8 cellular contexts compared by ENCODE assay signal in genomic region chr3:4493931-4494806, GRCh38. TPM values are rescaled to one million over a fixed set of nuclear protein-coding genes. Genes with fewer than 3 reads are reported as not detected.
DNase-seq lines count a peak whose midpoint lies in the region; ATAC-seq and TF ChIP-seq lines count a peak whose summit lies in the region.

No MANE protein-coding gene starts in this region.

- peak; percentile 31 for DNase-seq in AG08396 (ENCODE audit: low spot score)
- DNase-seq in HCT116 (ENCODE audit: low read depth, low spot score): no peak
- peak; percentile 16 for DNase-seq in activated CD4-positive, alpha-beta T cell treated with anti-CD3 and anti-CD28 coated beads, Interleukin-2, amount 10 ng/mL, durations not matched to agents 7 days and 5 days
- no peak for DNase-seq in esophagus squamous epithelium (lab: John Stamatoyannopoulos, UW)
- DNase-seq in NK-92 treated with Interleukin-12 subunit alpha and Interleukin-12 subunit beta, amount 100 ng/mL, for 24 hours (lab: John Stamatoyannopoulos, UW): no peak

- H3K36me3 Mint-ChIP-seq in activated CD4-positive, alpha-beta T cell treated with anti-CD3 and anti-CD28 coated beads, Interleukin-2, amount 10 ng/mL, durations not matched to agents 7 days and 5 days (ENCODE audit: low read depth): peaks cover 19% of the 10 kb centered on the region
- H3K36me3 Mint-ChIP-seq in nephron (ENCODE audit: low read depth): peaks cover 20% of the 10 kb centered on the region

- no peaks in the 10 kb centered on the region for H3K9me3 Mint-ChIP-seq in activated CD4-positive, alpha-beta T cell treated with anti-CD3 and anti-CD28 coated beads, Interleukin-2, amount 10 ng/mL, durations not matched to agents 7 days and 5 days
- H3K9me3 Mint-ChIP-seq in nephron: no peaks in the 10 kb centered on the region

- peak overlapping the region; percentile 93 for H3K27ac Mint-ChIP-seq in activated CD4-positive, alpha-beta T cell treated with anti-CD3 and anti-CD28 coated beads, Interleukin-2, amount 10 ng/mL, durations not matched to agents 7 days and 5 days
- H3K27ac Mint-ChIP-seq in nephron: peak overlapping the region; percentile 51 to 89 (median 74)

- TSS peak; percentile 49 for BruUV-seq in HCT116 (replicated peaks; lab: Mats Ljungman, UMichigan)

- WGBS in esophagus squamous epithelium, 2 donors: 7 to 11% methylated on average over 24 to 25 of the region's 28 CpGs

- POLR2A ChIA-PET in HCT116 (lab: Charles Lee): interaction anchor here (0.9 to 2.4 kb wide), 6 partner anchors 11 to 32 kb away, joined by 3 to 13 read pairs (median 10); partner anchors contain the start of gene SUMF1
- POLR2A ChIA-PET in activated CD4-positive, alpha-beta T cell treated with anti-CD3 and anti-CD28 coated beads, Interleukin-2, amount 10 ng/mL, durations not matched to agents 7 days and 5 days (lab: Charles Lee): interaction anchor here (0.7 to 1.1 kb wide), 2 partner anchors 25 to 28 kb away, joined by 4 read pairs; no protein-coding TSS in a partner anchor

- no peaks in the 10 kb centered on the region for H3K36me3 ChIP-seq in HCT116 (ENCODE audit: control insufficient read depth in 1 of 2, insufficient read depth in 2 of 2, low read length in 2 of 2)
- no peaks in the 10 kb centered on the region for H3K36me3 ChIP-seq in esophagus squamous epithelium

- H3K9me2 ChIP-seq in HCT116 (ENCODE audit: insufficient read depth): no peaks in the 10 kb centered on the region

- CTCF ChIA-PET in HCT116 (lab: Charles Lee): no interaction called here
- CTCF ChIA-PET in activated CD4-positive, alpha-beta T cell treated with anti-CD3 and anti-CD28 coated beads, Interleukin-2, amount 10 ng/mL, durations not matched to agents 7 days and 5 days (lab: Charles Lee): interaction anchor here (0.5 to 2.8 kb wide), 10 partner anchors 9 to 143 kb away, joined by 3 to 17 read pairs (median 4); no protein-coding TSS in a partner anchor

- peaks cover 40% of the 10 kb centered on the region for H3K4me1 Mint-ChIP-seq in activated CD4-positive, alpha-beta T cell treated with anti-CD3 and anti-CD28 coated beads, Interleukin-2, amount 10 ng/mL, durations not matched to agents 7 days and 5 days
- peaks cover 34% of the 10 kb centered on the region for H3K4me1 Mint-ChIP-seq in nephron

- H2AFZ ChIP-seq in HCT116 (ENCODE audit: low read depth, low read length, poor library complexity, severe bottlenecking): peak overlapping the region; percentile 98

- H3K4me3 ChIP-seq in HCT116 (replicated peaks in 1 of 2; ENCODE audit: low read depth in 1 of 2, low read length in 2 of 2) (peak overlapping the region; percentile 58 to 61), esophagus squamous epithelium (peak overlapping the region; percentile 45 to 86 (median 76))

- TF ChIP-seq POLR2A in HCT116 (IDR thresholded peaks at IDR 0.05; ENCODE audit: borderline replicate concordance, extremely low read depth, insufficient read depth, insufficient read length) (no peak), esophagus squamous epithelium (IDR thresholded peaks at IDR 0.05) (no peak)

- H3K27me3 Mint-ChIP-seq in activated CD4-positive, alpha-beta T cell treated with anti-CD3 and anti-CD28 coated beads, Interleukin-2, amount 10 ng/mL, durations not matched to agents 7 days and 5 days: peaks cover 22% of the 10 kb centered on the region
- H3K27me3 Mint-ChIP-seq in nephron (ENCODE audit: low read depth): peaks cover 14% of the 10 kb centered on the region

- intact Hi-C loops in HCT116 (cut with micrococcal nuclease): loop anchor here (2.0 kb wide), 1 partner anchor 27 kb away; the partner anchor contains the start of gene SUMF1
- intact Hi-C loops in esophagus squamous epithelium (cut with DNase I): loop anchor here (10.0 kb wide), 1 partner anchor 141 kb away; no protein-coding TSS in a partner anchor

- H4K20me1 ChIP-seq in HCT116 (ENCODE audit: insufficient read depth): no peaks in the 10 kb centered on the region

- no peak for TF ChIP-seq RAD21 in HCT116 (IDR thresholded peaks at IDR 0.05; ENCODE audit: low read depth)

- no peaks in the 10 kb centered on the region for H3K9me3 ChIP-seq in HCT116 (ENCODE audit: control insufficient read depth in 1 of 2, insufficient read depth in 1 of 2, low read depth in 1 of 2, low read length in 2 of 2)
- no peaks in the 10 kb centered on the region for H3K9me3 ChIP-seq in esophagus squamous epithelium

- H3K4me3 Mint-ChIP-seq in activated CD4-positive, alpha-beta T cell treated with anti-CD3 and anti-CD28 coated beads, Interleukin-2, amount 10 ng/mL, durations not matched to agents 7 days and 5 days: peak overlapping the region; percentile 91
- H3K4me3 Mint-ChIP-seq in nephron: peak overlapping the region; percentile 93 to 96 (median 95)

- H3K9ac ChIP-seq in HCT116 (ENCODE audit: low read length): peak overlapping the region; percentile 18

- H3K4me2 ChIP-seq in HCT116 (ENCODE audit: low read length): peak overlapping the region; percentile 91

- ATAC-seq in HCT116 (no peak), HG02884 (IDR thresholded peaks at IDR 0.05; ENCODE audit: unreplicated experiment) (no peak), HG03095 (IDR thresholded peaks at IDR 0.05; ENCODE audit: unreplicated experiment) (no peak)

- H3K27me3 ChIP-seq in HCT116 (ENCODE audit: insufficient read depth, low read length) (peaks cover 36% of the 10 kb centered on the region), esophagus squamous epithelium (peaks cover 0 to 13% (median 0%) of the 10 kb centered on the region in 4 donors)

- no peak for TF ChIP-seq CTCF in HCT116 (IDR thresholded peaks at IDR 0.05 in 2 of 3, conservative IDR thresholded peaks at IDR 0.05 in 1 of 3; ENCODE audit: borderline replicate concordance in 1 of 3, insufficient read depth in 1 of 3, low read depth in 2 of 3, low read length in 2 of 3)
- no peak for TF ChIP-seq CTCF in esophagus squamous epithelium (IDR thresholded peaks at IDR 0.05)
- no peak for TF ChIP-seq CTCF in nephron (IDR thresholded peaks at IDR 0.05; ENCODE audit: unreplicated experiment in 3 of 3)

- no peak overlapping the region for H3K27ac ChIP-seq in HCT116 (ENCODE audit: low read depth, low read length)
- H3K27ac ChIP-seq in esophagus squamous epithelium: peak overlapping the region; percentile 23 to 92 (median 78)

- RAD21 ChIA-PET in HCT116 (lab: Charles Lee; ENCODE audit: low non-redundant PET in 1 of 2, low total read pairs in 2 of 2, uncharacterized antibody in 2 of 2, unreplicated experiment in 2 of 2): no interaction called here

- H3K4me1 ChIP-seq in HCT116 (ENCODE audit: control insufficient read depth in 1 of 2, insufficient read depth in 2 of 2, low read length in 2 of 2): peaks cover 2 to 19% of the 10 kb centered on the region in 2 experiments; a peak in 2 of 4 replicates
- H3K4me1 ChIP-seq in esophagus squamous epithelium: peaks cover 11 to 55% (median 13%) of the 10 kb centered on the region in 3 donors

- H3K79me2 ChIP-seq in HCT116 (ENCODE audit: insufficient read depth, low read length): no peaks in the 10 kb centered on the region

TF ChIP-seq in HCT116, 20 proteins besides CTCF, POLR2A, EP300 and RAD21:
- no peak for TF ChIP-seq EZH2 (IDR thresholded peaks at IDR 0.05)
- TF ChIP-seq YY1 (IDR thresholded peaks at IDR 0.05; ENCODE audit: extremely low read depth, insufficient replicate concordance, low read depth, low read length): no peak
- no peak for TF ChIP-seq MAX (IDR thresholded peaks at IDR 0.05)
- no peak for TF ChIP-seq CEBPB (IDR thresholded peaks at IDR 0.05; ENCODE audit: low read depth)
- no peak for TF ChIP-seq JUND (IDR thresholded peaks at IDR 0.05)
- no peak for TF ChIP-seq CBX3 (IDR thresholded peaks at IDR 0.05; ENCODE audit: low read depth)
- TF ChIP-seq EZH2phosphoT487 (IDR thresholded peaks at IDR 0.05; ENCODE audit: borderline replicate concordance): no peak
- TF ChIP-seq ELF1 (IDR thresholded peaks at IDR 0.05; ENCODE audit: borderline replicate concordance, low read depth): no peak
- TF ChIP-seq SIN3A (IDR thresholded peaks at IDR 0.05; ENCODE audit: low read depth): no peak
- no peak for TF ChIP-seq ATF3 (IDR thresholded peaks at IDR 0.05)

RNA-seq across cellular contexts. Expression of gene ITPR1, which starts 1.0 kb away (rescaled TPM):
- total RNA-seq in HCT116 (2021; ENCODE audit: unreplicated experiment): 9.2 TPM
- 2.9 and 3.0 TPM in 2 replicates for polyA plus RNA-seq in HCT116 (2012)
- total RNA-seq in activated CD4-positive, alpha-beta T cell treated with anti-CD3 and anti-CD28 coated beads, Interleukin-2, amount 10 ng/mL, durations not matched to agents 7 days and 5 days: 10 to 100 TPM; 42.3 to 44.7 TPM
- total RNA-seq in esophagus squamous epithelium: 10 to 100 TPM; 12.1 to 68.7 (median 25.6) TPM

RNA-seq across cellular contexts. Expression of gene SUMF1, which starts 27.1 kb away (rescaled TPM):
- total RNA-seq in HCT116 (2021; ENCODE audit: unreplicated experiment) (26.6 TPM), esophagus squamous epithelium (10 to 100 TPM; 29.1 to 65.9 (median 48.0) TPM)
- polyA plus RNA-seq in HCT116 (2012): 14.3 and 17.1 TPM in 2 replicates
- total RNA-seq in activated CD4-positive, alpha-beta T cell treated with anti-CD3 and anti-CD28 coated beads, Interleukin-2, amount 10 ng/mL, durations not matched to agents 7 days and 5 days: 1 to 10 TPM; 6.2 to 9.0 TPM

Comparison
In these comparisons a context has a peak if more than half of its experiments do, and no peak if none do; other contexts are left out.
1. DNase-seq: peak in AG08396 (single experiment) and activated CD4-positive, alpha-beta T cell treated with anti-CD3 and anti-CD28 coated beads, Interleukin-2, amount 10 ng/mL, durations not matched to agents 7 days and 5 days (single experiment); none in HCT116 (single experiment), esophagus squamous epithelium (single experiment) and NK-92 treated with Interleukin-12 subunit alpha and Interleukin-12 subunit beta, amount 100 ng/mL, for 24 hours (single experiment).